In the genomic region with DNA sequence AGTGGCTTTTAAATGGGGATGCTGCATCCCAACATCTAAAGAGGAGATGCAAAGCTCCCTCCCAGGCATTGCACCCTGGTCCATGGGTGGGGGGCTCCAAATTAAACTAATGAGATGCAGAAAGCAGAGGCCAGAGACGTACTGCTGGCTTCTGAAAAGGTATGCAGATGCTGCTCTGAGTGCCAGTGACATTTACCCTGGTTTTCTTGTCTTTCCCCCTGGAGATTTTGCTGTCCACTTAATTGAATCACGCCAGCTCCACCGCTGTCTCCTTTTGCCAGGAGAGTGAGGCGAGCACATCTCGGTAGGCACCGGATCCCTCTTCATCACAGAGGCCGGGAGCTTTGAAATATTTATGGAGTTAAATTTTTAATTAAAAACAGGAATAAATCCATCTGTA, we compare ENCODE assay signal across 29 cellular contexts.
"Had no signal": no experiment of that assay in that cellular context is flagged by ENCODE, and none has a peak within 500 bp of the region (broad histone marks: within the 10 kb centered on the region; RNA-seq: fewer than 3 reads in every experiment).

No MANE protein-coding gene starts in this region.

- DNase-seq: activated B cell treated with CpG ODN at 0.5 μM for 24 hours; activated CD4-positive, alpha-beta T cell treated with anti-CD3 and anti-CD28 coated beads for 48 hours; activated CD4-positive, alpha-beta T cell treated with anti-CD3 and anti-CD28 coated beads, Interleukin-2, amount 50 U/mL, for 1 hour; activated CD4-positive, alpha-beta T cell treated with anti-CD3 and anti-CD28 coated beads, Interleukin-2, amount 50 U/mL, for 48 hours; activated CD8-positive, alpha-beta memory T cell treated with anti-CD3 and anti-CD28 coated beads for 24 hours; activated CD8-positive, alpha-beta T cell treated with anti-CD3 and anti-CD28 coated beads for 36 hours; activated effector memory CD4-positive, alpha-beta T cell treated with Interleukin-2 at 50 U/mL for 16 hours; activated gamma-delta T cell treated with Interleukin-2 at 50 U/mL for 16 hours; activated naive CD4-positive, alpha-beta T cell treated with anti-CD3 and anti-CD28 coated beads, Interleukin-2, amount 50 U/mL, for 16 hours; activated naive CD4-positive, alpha-beta T cell treated with Interleukin-2 at 50 U/mL for 16 hours; activated T-cell treated with anti-CD3 and anti-CD28 coated beads, Interleukin-2, amount 50 U/mL, for 4 hours; amniotic stem cell; anterior cingulate cortex; brain microvascular endothelial cell; effector CD4-positive, alpha-beta T cell; effector memory CD8-positive, alpha-beta T cell; erythroblast; foreskin keratinocyte; gastrocnemius medialis; heart right ventricle; T-helper 17 cell; T1000; WERI-Rb-1 had no signal

- H3K9me3 Mint-ChIP-seq: activated B cell treated with CpG ODN at 0.5 μM for 24 hours; activated CD8-positive, alpha-beta T cell treated with anti-CD3 and anti-CD28 coated beads for 36 hours; activated T-cell treated with anti-CD3 and anti-CD28 coated beads, Interleukin-2, amount 50 U/mL, for 4 hours; activated T-helper 17 cell treated with anti-CD3 and anti-CD28 coated beads, Interleukin-2, amount 50 U/mL, for 72 hours; dendritic cell treated with granulocyte-macrophage colony-stimulating factor and Interleukin-4, amounts not matched to agents 40 ng/mL and 50 ng/mL, for 4 days; T-helper 2 cell treated with Interferon-gamma antibody and Interleukin-4, amounts not matched to agents 5 μg/mL and 100 μg/mL, for 36 hours had no signal

- H3K27ac Mint-ChIP-seq: activated B cell treated with CpG ODN at 0.5 μM for 24 hours; activated CD8-positive, alpha-beta T cell treated with anti-CD3 and anti-CD28 coated beads for 36 hours; activated naive CD8-positive, alpha-beta T cell; activated T-helper 17 cell treated with anti-CD3 and anti-CD28 coated beads, Interleukin-2, amount 50 U/mL, for 72 hours; dendritic cell treated with granulocyte-macrophage colony-stimulating factor and Interleukin-4, amounts not matched to agents 40 ng/mL and 50 ng/mL, for 4 days; effector memory CD8-positive, alpha-beta T cell; T-helper 17 cell; T-helper 2 cell treated with Interferon-gamma antibody and Interleukin-4, amounts not matched to agents 5 μg/mL and 100 μg/mL, for 36 hours had no signal

- H3K4me3 Mint-ChIP-seq: activated B cell treated with CpG ODN at 0.5 μM for 24 hours; activated CD8-positive, alpha-beta T cell treated with anti-CD3 and anti-CD28 coated beads for 36 hours; activated naive CD8-positive, alpha-beta T cell; activated T-cell treated with anti-CD3 and anti-CD28 coated beads, Interleukin-2, amount 50 U/mL, for 4 hours; activated T-helper 17 cell treated with anti-CD3 and anti-CD28 coated beads, Interleukin-2, amount 50 U/mL, for 72 hours; central memory CD8-positive, alpha-beta T cell; dendritic cell treated with granulocyte-macrophage colony-stimulating factor and Interleukin-4, amounts not matched to agents 40 ng/mL and 50 ng/mL, for 4 days; effector memory CD8-positive, alpha-beta T cell; T-helper 17 cell; T-helper 2 cell treated with Interferon-gamma antibody and Interleukin-4, amounts not matched to agents 5 μg/mL and 100 μg/mL, for 36 hours had no signal

- H3K36me3 Mint-ChIP-seq: activated naive CD8-positive, alpha-beta T cell had no signal

- H3K27me3 Mint-ChIP-seq: activated naive CD8-positive, alpha-beta T cell; activated T-helper 17 cell treated with anti-CD3 and anti-CD28 coated beads, Interleukin-2, amount 50 U/mL, for 72 hours; central memory CD8-positive, alpha-beta T cell; dendritic cell treated with granulocyte-macrophage colony-stimulating factor and Interleukin-4, amounts not matched to agents 40 ng/mL and 50 ng/mL, for 4 days had no signal

- H3K4me1 Mint-ChIP-seq: activated B cell treated with CpG ODN at 0.5 μM for 24 hours; activated T-helper 17 cell treated with anti-CD3 and anti-CD28 coated beads, Interleukin-2, amount 50 U/mL, for 72 hours; central memory CD8-positive, alpha-beta T cell; T-helper 17 cell had no signal

- ATAC-seq: activated CD4-positive, CD25-positive, alpha-beta regulatory T cell treated with anti-CD3 and anti-CD28 coated beads, Interleukin-2, amount 50 U/mL, for 24 hours; activated CD8-positive, alpha-beta T cell treated with anti-CD3 and anti-CD28 coated beads for 36 hours; activated T-cell treated with anti-CD3 and anti-CD28 coated beads, Interleukin-2, amount 50 U/mL, for 4 hours; activated T-helper 17 cell treated with anti-CD3 and anti-CD28 coated beads, Interleukin-2, amount 50 U/mL, for 72 hours; effector memory CD8-positive, alpha-beta T cell; foreskin keratinocyte; gastrocnemius medialis; T-helper 17 cell had no signal
